In the genomic region with DNA sequence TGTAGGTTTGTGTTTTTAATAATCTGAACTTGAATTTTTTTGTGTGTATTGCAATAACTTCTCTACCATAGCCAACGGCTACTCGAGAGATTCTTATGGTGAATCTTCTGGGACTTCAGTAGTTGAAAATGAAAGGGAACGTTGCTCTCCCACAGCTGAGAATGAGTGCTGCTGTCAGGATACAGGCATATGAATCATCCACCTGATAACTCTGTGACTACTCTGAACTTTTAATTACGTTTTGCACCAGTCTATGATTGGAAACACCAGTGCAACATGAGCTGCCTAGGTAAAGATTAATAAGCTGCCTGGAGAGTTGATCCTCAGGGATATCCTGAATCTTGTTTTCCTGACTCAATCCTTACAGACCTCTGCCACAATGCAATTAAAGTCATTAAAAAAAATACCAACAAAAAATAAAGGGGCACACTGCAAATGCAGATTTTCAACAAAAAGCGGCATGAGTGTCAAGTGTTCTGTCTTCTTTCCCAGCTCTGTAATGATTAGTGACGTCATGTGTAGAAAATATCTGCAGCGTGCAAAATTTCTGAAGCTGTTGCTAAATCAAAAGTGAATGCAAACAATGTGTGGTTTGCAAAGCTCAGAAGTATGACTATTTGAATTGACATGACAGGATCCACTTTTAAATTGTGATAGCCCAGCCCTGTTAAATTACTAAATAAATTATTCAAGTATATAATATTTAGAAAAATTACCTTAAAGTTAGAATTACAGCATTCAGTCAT, we compare ENCODE assay signal across 26 cellular contexts.
DNase-seq lines count a peak whose midpoint lies in the region; ATAC-seq and TF ChIP-seq lines count a peak whose summit lies in the region.
"Had no signal": no experiment of that assay in that cellular context is flagged by ENCODE, and none has a peak within 500 bp of the region (broad histone marks: within the 10 kb centered on the region; RNA-seq: fewer than 3 reads in every experiment).

No MANE protein-coding gene starts in this region.

- H2AK5ac ChIP-seq in mesenchymal stem cell (ENCODE audit: low read length, severe bottlenecking), result no peak overlapping the region

- H4K91ac ChIP-seq in mesenchymal stem cell (ENCODE audit: low read length), result no peak overlapping the region

- H2BK12ac ChIP-seq in mesenchymal stem cell (ENCODE audit: low read length in 2 of 2), result no peak overlapping the region

- DNase-seq in A172 (ENCODE audit: low spot score), result peak; percentile 11
- DNase-seq in NCI-H460 (ENCODE audit: extremely low read depth, low read depth), result peak; percentile 74
- DNase-seq in fibroblast of mammary gland (ENCODE audit: low read depth), result peak; percentile 21
- DNase-seq in mesenchymal stem cell, result peak; percentile 50
- DNase-seq in DMS79 (lab: John Stamatoyannopoulos, UW), result no peak
- no peak for DNase-seq in omental fat pad (ENCODE audit: low spot score)
- no peak for DNase-seq in thyroid gland
- DNase-seq in GM13976 (ENCODE audit: low spot score), result no peak
- DNase-seq: 8988T; activated CD4-positive, CD25-positive, alpha-beta regulatory T cell treated with anti-CD3 and anti-CD28 coated beads, Interleukin-2, amount 50 U/mL, for 72 hours; activated T-cell treated with anti-CD3 and anti-CD28 coated beads, Interleukin-2, amount 50 U/mL, for 1 hour; adrenal gland; BE2C; cortex of kidney; DMS79 treated with DMSO at 0.1 percent for 48 hours; endodermal cell; left ventricle myocardium inferior; mucosa of descending colon; NCI-H146; NCI-H2171 treated with DMSO at 0.1 percent for 48 hours; NCI-H69; SHP77; stimulated activated CD4-positive, alpha-beta T cell treated with anti-CD3 and anti-CD28 coated beads, Interleukin-4, amount 100 ng/mL, for 24 hours; stimulated activated naive CD8-positive, alpha-beta T cell treated with anti-CD3 and anti-CD28 coated beads, Interleukin-15, Interleukin-2, amounts not matched to agents 100 U/mL and 50 U/mL, for 24 hours had no signal

- H3K79me1 ChIP-seq in mesenchymal stem cell (replicated peaks; ENCODE audit: low read length, poor library complexity, severe bottlenecking), result peaks cover 2% of the 10 kb centered on the region

- TF ChIP-seq POLR2A in thyroid gland (IDR thresholded peaks at IDR 0.05), result no peak

- TF ChIP-seq CTCF in fibroblast of mammary gland (conservative IDR thresholded peaks at IDR 0.05; ENCODE audit: control insufficient read depth, insufficient read depth, low read depth, low read length) (no peak), omental fat pad (IDR thresholded peaks at IDR 0.05) (no peak), thyroid gland (IDR thresholded peaks at IDR 0.05) (no peak), GM13976 (IDR thresholded peaks at IDR 0.05; ENCODE audit: borderline replicate concordance, control extremely low read depth, extremely low read depth, insufficient read depth, missing control alignments) (no peak)

- H3K4ac ChIP-seq in mesenchymal stem cell (ENCODE audit: low read depth in 1 of 2, low read length in 2 of 2), result no peak overlapping the region

- H3K9ac ChIP-seq in mesenchymal stem cell (ENCODE audit: low read length), result no peak overlapping the region

- H2AFZ ChIP-seq in mesenchymal stem cell (ENCODE audit: low read depth, low read length), result no peak overlapping the region

- no peak overlapping the region for H3K23ac ChIP-seq in mesenchymal stem cell (ENCODE audit: low read length in 2 of 2)

- no peak overlapping the region for H3K18ac ChIP-seq in mesenchymal stem cell (ENCODE audit: low read depth in 1 of 2, low read length in 2 of 2)

- H2BK120ac ChIP-seq in mesenchymal stem cell (ENCODE audit: low read depth, low read length), result no peak overlapping the region

- H2BK5ac ChIP-seq in mesenchymal stem cell (ENCODE audit: low read depth, low read length, poor library complexity, severe bottlenecking), result no peak overlapping the region

- 56% methylated on average over 7 of the region's 7 CpGs for WGBS in mesenchymal stem cell
- WGBS in thyroid gland, 2 donors, result 75 to 78% methylated on average over 7 of the region's 7 CpGs

- H3K27me3 ChIP-seq in mesenchymal stem cell (ENCODE audit: control insufficient read depth in 1 of 2, insufficient read depth in 1 of 2, low read length in 2 of 2) (no peaks in the 10 kb centered on the region), thyroid gland (no peaks in the 10 kb centered on the region)
- H3K27me3 ChIP-seq: adrenal gland, BE2C had no signal

- H3K36me3 ChIP-seq in mesenchymal stem cell (ENCODE audit: control insufficient read depth in 1 of 2, insufficient read depth in 2 of 2, low read depth in 1 of 2, low read length in 2 of 2) (no peaks in the 10 kb centered on the region), thyroid gland (no peaks in the 10 kb centered on the region)
- H3K36me3 ChIP-seq: adrenal gland, BE2C, left ventricle myocardium inferior, prostate gland had no signal

- no peak for ATAC-seq in omental fat pad (ENCODE audit: low FRiP score)
- ATAC-seq: K562; mucosa of descending colon; stimulated activated naive CD8-positive, alpha-beta T cell treated with anti-CD3 and anti-CD28 coated beads, Interleukin-15, Interleukin-2, amounts not matched to agents 100 U/mL and 50 U/mL, for 24 hours had no signal

- intact Hi-C loops in thyroid gland (cut with DNase I), result no loop called here

- no peaks in the 10 kb centered on the region for H3K9me3 ChIP-seq in mesenchymal stem cell (ENCODE audit: control insufficient read depth, low read length)
- H3K9me3 ChIP-seq in thyroid gland, result no peaks in the 10 kb centered on the region
- H3K9me3 ChIP-seq: adrenal gland, BE2C, prostate gland had no signal

- in situ Hi-C loops in GM13976 (cut with MboI; ENCODE audit: low sequenced_read_pairs, unreplicated experiment), result no loop called here

- H3K4me2 ChIP-seq in mesenchymal stem cell (ENCODE audit: low read length, poor library complexity, severe bottlenecking), result peak overlapping the region; percentile 34

- H3K4me3 ChIP-seq in fibroblast of mammary gland (ENCODE audit: control insufficient read depth, low read depth, low read length) (no peak overlapping the region), mesenchymal stem cell (ENCODE audit: insufficient read depth in 1 of 2, low read depth in 1 of 2, low read length in 2 of 2) (no peak overlapping the region), thyroid gland (replicated peaks in 1 of 3) (no peak overlapping the region)
- H3K4me3 ChIP-seq: adrenal gland, K562, left ventricle myocardium inferior, mucosa of descending colon, prostate gland had no signal

- H3K14ac ChIP-seq in mesenchymal stem cell (ENCODE audit: low read length in 2 of 2), result no peak overlapping the region

- H3K4me1 ChIP-seq in mesenchymal stem cell (ENCODE audit: control insufficient read depth, insufficient read depth, low read depth, low read length) (no peaks in the 10 kb centered on the region), thyroid gland (no peaks in the 10 kb centered on the region)
- H3K4me1 ChIP-seq: BE2C, prostate gland had no signal

- H2BK15ac ChIP-seq in mesenchymal stem cell (ENCODE audit: low read depth, poor library complexity, severe bottlenecking), result no peak overlapping the region

- H4K8ac ChIP-seq in mesenchymal stem cell (ENCODE audit: low read length), result no peak overlapping the region

- H3K27ac ChIP-seq in mesenchymal stem cell (ENCODE audit: low read length, poor library complexity, severe bottlenecking) (peak overlapping the region; percentile 43), thyroid gland (no peak overlapping the region)
- H3K27ac ChIP-seq: adrenal gland, left ventricle myocardium inferior, prostate gland had no signal

Comparison
In these comparisons a context has a peak if more than half of its experiments do, and no peak if none do; other contexts are left out.
1. DNase-seq: peak in A172 (single experiment), NCI-H460 (single experiment), fibroblast of mammary gland (single experiment) and mesenchymal stem cell (single experiment); none in DMS79 (single experiment), omental fat pad (single experiment), thyroid gland (0 of 2) and GM13976 (single experiment).